1 cellular context compared by ENCODE assay signal in genomic region chr12:6376965-6377666, GRCh38.
TF ChIP-seq lines count a peak whose summit lies in the region.

No MANE protein-coding gene starts in this region.

TF ChIP-seq in liver, 16 proteins besides CTCF, POLR2A, EP300 and RAD21 (continued from another document):
- no peak for TF ChIP-seq FOXA1 (IDR thresholded peaks at IDR 0.05)
- no peak for TF ChIP-seq SP1 (IDR thresholded peaks at IDR 0.05)
- TF ChIP-seq TAF1 (conservative IDR thresholded peaks at IDR 0.05): no peak
- TF ChIP-seq EGR1 (IDR thresholded peaks at IDR 0.05; ENCODE audit: low read depth in 2 of 2): no peak
- no peak for TF ChIP-seq HNF4A (conservative IDR thresholded peaks at IDR 0.05)
- no peak for TF ChIP-seq MAX (IDR thresholded peaks at IDR 0.05)
- TF ChIP-seq GABPA (IDR thresholded peaks at IDR 0.05 in 1 of 2, conservative IDR thresholded peaks at IDR 0.05 in 1 of 2): no peak
- no peak for TF ChIP-seq YY1 (IDR thresholded peaks at IDR 0.05)
